ENCODE assay signal across 14 cellular contexts in genomic region chr17:76781056-76781982, GRCh38. TPM values are rescaled to one million over a fixed set of nuclear protein-coding genes. Genes with fewer than 3 reads are reported as not detected.
DNase-seq lines count a peak whose midpoint lies in the region; ATAC-seq, FAIRE-seq and TF ChIP-seq lines count a peak whose summit lies in the region.
"Had no signal": no experiment of that assay in that cellular context is flagged by ENCODE, and none has a peak within 500 bp of the region (broad histone marks: within the 10 kb centered on the region; RNA-seq: fewer than 3 reads in every experiment).

No MANE protein-coding gene starts in this region.

- H3K9me3 ChIP-seq in SJCRH30 (replicated peaks) (no peaks in the 10 kb centered on the region), small intestine (ENCODE audit: control insufficient read depth, low read depth) (no peaks in the 10 kb centered on the region)

- H3K36me3 ChIP-seq in GM23338 (ENCODE audit: insufficient read depth), result 0 out of 2 replicates have a peak, but pooled peaks cover 4% of the 10 kb centered on the region
- peaks cover 20% of the 10 kb centered on the region for H3K36me3 ChIP-seq in SJCRH30
- H3K36me3 ChIP-seq in small intestine (ENCODE audit: control insufficient read depth in 2 of 2, insufficient read depth in 2 of 2, low read length in 2 of 2), result peaks cover 6 to 12% of the 10 kb centered on the region in 2 donors

- H3K36me3 Mint-ChIP-seq in GM23338 (ENCODE audit: low read depth), result peaks cover 15% of the 10 kb centered on the region; the same call in 2 of the 3 replicates

- TF ChIP-seq CTCF in D721Med (IDR thresholded peaks at IDR 0.05; ENCODE audit: insufficient read depth, missing control alignments) (peak; percentile 54), GM23338 (conservative IDR thresholded peaks at IDR 0.05; ENCODE audit: low read depth in 2 of 2) (peak in 1 of 2 experiments; percentile 46; a peak in 2 of 4 replicates)

- no peaks in the 10 kb centered on the region for H3K79me2 ChIP-seq in GM23338 (replicated peaks; ENCODE audit: insufficient read depth)

- no peak overlapping the region for H2AFZ ChIP-seq in GM23338

- no peaks in the 10 kb centered on the region; the same call in 2 of the 3 replicates for H3K4me1 Mint-ChIP-seq in GM23338

- FAIRE-seq in D721Med (lab: Jason Lieb, UNC) (no peak), small intestine (lab: Jason Lieb, UNC) (no peak)

- H3K27ac Mint-ChIP-seq in GM23338, result no peak overlapping the region

- H3K4me1 ChIP-seq in GM23338 (ENCODE audit: insufficient read depth) (no peaks in the 10 kb centered on the region), SJCRH30 (peaks cover 3% of the 10 kb centered on the region; the same call in 1 of the 2 replicates), small intestine (ENCODE audit: control insufficient read depth in 2 of 2, insufficient read depth in 1 of 2, low read depth in 1 of 2, low read length in 1 of 2) (no peaks in the 10 kb centered on the region)

- no peak overlapping the region for H3K4me3 ChIP-seq in GM23338
- H3K4me3 ChIP-seq in SJCRH30, result no peak overlapping the region
- no peak overlapping the region for H3K4me3 ChIP-seq in small intestine (ENCODE audit: low read depth in 1 of 2, low read length in 2 of 2)
- H3K4me3 ChIP-seq: skin epidermis had no signal

- H3K9me2 ChIP-seq in GM23338 (ENCODE audit: insufficient read depth), result no peaks in the 10 kb centered on the region

- H3K27ac ChIP-seq in GM23338 (ENCODE audit: low read depth) (no peak overlapping the region), SJCRH30 (no peak overlapping the region), small intestine (ENCODE audit: low read depth in 1 of 2, low read length in 1 of 2) (peak overlapping the region in 1 of 2 donors; percentile 9)
- H3K27ac ChIP-seq: skin epidermis had no signal

- no peak overlapping the region for H3K4me3 Mint-ChIP-seq in GM23338
- H3K4me3 Mint-ChIP-seq: CD4-positive, alpha-beta memory T cell had no signal

- ATAC-seq in GM23338, result peak; percentile 73

- no peaks in the 10 kb centered on the region for H3F3A ChIP-seq in GM23338 (replicated peaks; ENCODE audit: low read depth)

- H3K27me3 Mint-ChIP-seq in GM23338 (ENCODE audit: insufficient read depth, low read depth, poor library complexity), result peaks cover 2% of the 10 kb centered on the region
- H3K27me3 Mint-ChIP-seq: CD4-positive, alpha-beta memory T cell had no signal

- DNase-seq in D721Med (ENCODE audit: insufficient read length, low spot score) (no peak), GM23338 (ENCODE audit: low spot score) (peak; percentile 32), SJCRH30 (peak; percentile 37 to 52), iPS-NIHi7 (ENCODE audit: extremely low spot score) (peak; percentile 28), GM19240 (ENCODE audit: insufficient read length, low spot score) (no peak), NCI-H146 treated with DMSO at 0.1 percent for 48 hours (lab: John Stamatoyannopoulos, UW; ENCODE audit: unreplicated experiment) (no peak), small intestine (no peak)
- DNase-seq: activated CD8-positive, alpha-beta memory T cell treated with anti-CD3 and anti-CD28 coated beads, Interleukin-2, amount 50 U/mL, for 48 hours; mammary epithelial cell; NCI-H187; NCI-H748 treated with DMSO at 0.1 percent for 48 hours; SIG-M5 had no signal

- H3K9me3 Mint-ChIP-seq in GM23338, result no peaks in the 10 kb centered on the region
- H3K9me3 Mint-ChIP-seq: CD4-positive, alpha-beta memory T cell had no signal

- 90 to 94% (median 90%) methylated on average over 12 of the region's 12 CpGs for WGBS in small intestine, 3 donors

- no peaks in the 10 kb centered on the region for H3K27me3 ChIP-seq in GM23338 (ENCODE audit: insufficient read depth)
- H3K27me3 ChIP-seq in SJCRH30, result no peaks in the 10 kb centered on the region
- H3K27me3 ChIP-seq in small intestine (ENCODE audit: control insufficient read depth in 2 of 2, insufficient read depth in 2 of 2, low read length in 2 of 2), result no peaks in the 10 kb centered on the region

- no peak overlapping the region for H3K4me2 ChIP-seq in GM23338

- H4K20me1 ChIP-seq in GM23338 (replicated peaks; ENCODE audit: insufficient read depth), result no peaks in the 10 kb centered on the region

TF ChIP-seq in GM23338, 12 proteins besides CTCF, POLR2A, EP300 and RAD21 (continues in another document):
- no peak for TF ChIP-seq EZH2phosphoT487 (IDR thresholded peaks at IDR 0.05; ENCODE audit: unreplicated experiment)
- no peak for TF ChIP-seq STAT1 (IDR thresholded peaks at IDR 0.05; ENCODE audit: unreplicated experiment)
- TF ChIP-seq, protein P1, sequence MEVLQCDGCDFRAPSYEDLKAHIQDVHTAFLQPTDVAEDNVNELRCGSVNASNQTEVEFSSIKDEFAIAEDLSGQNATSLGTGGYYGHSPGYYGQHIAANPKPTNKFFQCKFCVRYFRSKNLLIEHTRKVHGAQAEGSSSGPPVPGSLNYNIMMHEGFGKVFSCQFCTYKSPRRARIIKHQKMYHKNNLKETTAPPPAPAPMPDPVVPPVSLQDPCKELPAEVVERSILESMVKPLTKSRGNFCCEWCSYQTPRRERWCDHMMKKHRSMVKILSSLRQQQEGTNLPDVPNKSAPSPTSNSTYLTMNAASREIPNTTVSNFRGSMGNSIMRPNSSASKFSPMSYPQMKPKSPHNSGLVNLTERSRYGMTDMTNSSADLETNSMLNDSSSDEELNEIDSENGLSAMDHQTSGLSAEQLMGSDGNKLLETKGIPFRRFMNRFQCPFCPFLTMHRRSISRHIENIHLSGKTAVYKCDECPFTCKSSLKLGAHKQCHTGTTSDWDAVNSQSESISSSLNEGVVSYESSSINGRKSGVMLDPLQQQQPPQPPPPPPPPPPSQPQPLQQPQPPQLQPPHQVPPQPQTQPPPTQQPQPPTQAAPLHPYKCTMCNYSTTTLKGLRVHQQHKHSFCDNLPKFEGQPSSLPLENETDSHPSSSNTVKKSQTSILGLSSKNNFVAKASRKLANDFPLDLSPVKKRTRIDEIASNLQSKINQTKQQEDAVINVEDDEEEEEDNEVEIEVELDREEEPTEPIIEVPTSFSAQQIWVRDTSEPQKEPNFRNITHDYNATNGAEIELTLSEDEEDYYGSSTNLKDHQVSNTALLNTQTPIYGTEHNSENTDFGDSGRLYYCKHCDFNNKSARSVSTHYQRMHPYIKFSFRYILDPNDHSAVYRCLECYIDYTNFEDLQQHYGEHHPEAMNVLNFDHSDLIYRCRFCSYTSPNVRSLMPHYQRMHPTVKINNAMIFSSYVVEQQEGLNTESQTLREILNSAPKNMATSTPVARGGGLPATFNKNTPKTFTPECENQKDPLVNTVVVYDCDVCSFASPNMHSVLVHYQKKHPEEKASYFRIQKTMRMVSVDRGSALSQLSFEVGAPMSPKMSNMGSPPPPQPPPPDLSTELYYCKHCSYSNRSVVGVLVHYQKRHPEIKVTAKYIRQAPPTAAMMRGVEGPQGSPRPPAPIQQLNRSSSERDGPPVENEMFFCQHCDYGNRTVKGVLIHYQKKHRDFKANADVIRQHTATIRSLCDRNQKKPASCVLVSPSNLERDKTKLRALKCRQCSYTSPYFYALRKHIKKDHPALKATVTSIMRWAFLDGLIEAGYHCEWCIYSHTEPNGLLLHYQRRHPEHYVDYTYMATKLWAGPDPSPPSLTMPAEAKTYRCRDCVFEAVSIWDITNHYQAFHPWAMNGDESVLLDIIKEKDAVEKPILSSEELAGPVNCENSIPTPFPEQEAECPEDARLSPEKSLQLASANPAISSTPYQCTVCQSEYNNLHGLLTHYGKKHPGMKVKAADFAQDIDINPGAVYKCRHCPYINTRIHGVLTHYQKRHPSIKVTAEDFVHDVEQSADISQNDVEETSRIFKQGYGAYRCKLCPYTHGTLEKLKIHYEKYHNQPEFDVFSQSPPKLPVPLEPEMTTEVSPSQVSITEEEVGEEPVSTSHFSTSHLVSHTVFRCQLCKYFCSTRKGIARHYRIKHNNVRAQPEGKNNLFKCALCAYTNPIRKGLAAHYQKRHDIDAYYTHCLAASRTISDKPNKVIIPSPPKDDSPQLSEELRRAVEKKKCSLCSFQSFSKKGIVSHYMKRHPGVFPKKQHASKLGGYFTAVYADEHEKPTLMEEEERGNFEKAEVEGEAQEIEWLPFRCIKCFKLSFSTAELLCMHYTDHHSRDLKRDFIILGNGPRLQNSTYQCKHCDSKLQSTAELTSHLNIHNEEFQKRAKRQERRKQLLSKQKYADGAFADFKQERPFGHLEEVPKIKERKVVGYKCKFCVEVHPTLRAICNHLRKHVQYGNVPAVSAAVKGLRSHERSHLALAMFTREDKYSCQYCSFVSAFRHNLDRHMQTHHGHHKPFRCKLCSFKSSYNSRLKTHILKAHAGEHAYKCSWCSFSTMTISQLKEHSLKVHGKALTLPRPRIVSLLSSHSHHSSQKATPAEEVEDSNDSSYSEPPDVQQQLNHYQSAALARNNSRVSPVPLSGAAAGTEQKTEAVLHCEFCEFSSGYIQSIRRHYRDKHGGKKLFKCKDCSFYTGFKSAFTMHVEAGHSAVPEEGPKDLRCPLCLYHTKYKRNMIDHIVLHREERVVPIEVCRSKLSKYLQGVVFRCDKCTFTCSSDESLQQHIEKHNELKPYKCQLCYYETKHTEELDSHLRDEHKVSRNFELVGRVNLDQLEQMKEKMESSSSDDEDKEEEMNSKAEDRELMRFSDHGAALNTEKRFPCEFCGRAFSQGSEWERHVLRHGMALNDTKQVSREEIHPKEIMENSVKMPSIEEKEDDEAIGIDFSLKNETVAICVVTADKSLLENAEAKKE (CRISPR knock-in tag; IDR thresholded peaks at IDR 0.05), result no peak

RNA-seq across cellular contexts. Expression of gene MFSD11, which starts 43.4 kb away (rescaled TPM):
- total RNA-seq in GM23338 (2014; rRNA removed; shearing (Covaris generic)), result 25.5 and 35.3 TPM in 2 replicates
- polyA plus RNA-seq in GM23338 (2016; fragmentation: Nextera tagmentation; extraction: Ambion mirVana) (9.3 and 10.2 TPM in 2 replicates), small intestine (10 to 100 TPM in 2 of 3 donors, 1 to 10 TPM in 1; 8.3 to 20.0 (median 10.5) TPM)
- 35.5 and 40.4 TPM in 2 replicates for total RNA-seq in SJCRH30 (2014; rRNA removed; shearing (Covaris generic))

RNA-seq across cellular contexts. Expression of gene SRSF2, which starts 44.2 kb away (rescaled TPM):
- total RNA-seq in GM23338 (2014; rRNA removed; shearing (Covaris generic)), result 524 and 547 TPM in 2 replicates
- 305 and 317 TPM in 2 replicates for polyA plus RNA-seq in GM23338 (2016; fragmentation: Nextera tagmentation; extraction: Ambion mirVana)
- total RNA-seq in SJCRH30 (2014; rRNA removed; shearing (Covaris generic)), result 516 and 599 TPM in 2 replicates
- 100 to 1,000 TPM; 113 to 200 (median 114) TPM for polyA plus RNA-seq in small intestine

RNA-seq across cellular contexts. Expression of gene METTL23, which starts 54.7 kb away (rescaled TPM):
- 41.6 and 43.2 TPM in 2 replicates for total RNA-seq in GM23338 (2014; rRNA removed; shearing (Covaris generic))
- 51.6 and 55.9 TPM in 2 replicates for polyA plus RNA-seq in GM23338 (2016; fragmentation: Nextera tagmentation; extraction: Ambion mirVana)
- 33.3 and 39.5 TPM in 2 replicates for total RNA-seq in SJCRH30 (2014; rRNA removed; shearing (Covaris generic))
- polyA plus RNA-seq in small intestine, result 10 to 100 TPM; 28.8 to 37.8 (median 37.6) TPM

RNA-seq across cellular contexts. Expression of gene JMJD6, which starts 54.9 kb away (rescaled TPM):
- total RNA-seq in GM23338 (2014; rRNA removed; shearing (Covaris generic)), result 11.3 and 12.8 TPM in 2 replicates
- polyA plus RNA-seq in GM23338 (2016; fragmentation: Nextera tagmentation; extraction: Ambion mirVana) (11.4 and 12.7 TPM in 2 replicates), small intestine (10 to 100 TPM; 24.2 to 56.6 (median 51.1) TPM)
- total RNA-seq in SJCRH30 (2014; rRNA removed; shearing (Covaris generic)), result 36.4 and 39.8 TPM in 2 replicates

Comparison
In these comparisons a context has a peak if more than half of its experiments do, and no peak if none do; other contexts are left out.
1. DNase-seq: peak in GM23338 (single experiment), SJCRH30 (2 of 2) and iPS-NIHi7 (single experiment); none in D721Med (single experiment), GM19240 (single experiment), NCI-H146 treated with DMSO at 0.1 percent for 48 hours (single experiment) and small intestine (single experiment).